In the genomic region with DNA sequence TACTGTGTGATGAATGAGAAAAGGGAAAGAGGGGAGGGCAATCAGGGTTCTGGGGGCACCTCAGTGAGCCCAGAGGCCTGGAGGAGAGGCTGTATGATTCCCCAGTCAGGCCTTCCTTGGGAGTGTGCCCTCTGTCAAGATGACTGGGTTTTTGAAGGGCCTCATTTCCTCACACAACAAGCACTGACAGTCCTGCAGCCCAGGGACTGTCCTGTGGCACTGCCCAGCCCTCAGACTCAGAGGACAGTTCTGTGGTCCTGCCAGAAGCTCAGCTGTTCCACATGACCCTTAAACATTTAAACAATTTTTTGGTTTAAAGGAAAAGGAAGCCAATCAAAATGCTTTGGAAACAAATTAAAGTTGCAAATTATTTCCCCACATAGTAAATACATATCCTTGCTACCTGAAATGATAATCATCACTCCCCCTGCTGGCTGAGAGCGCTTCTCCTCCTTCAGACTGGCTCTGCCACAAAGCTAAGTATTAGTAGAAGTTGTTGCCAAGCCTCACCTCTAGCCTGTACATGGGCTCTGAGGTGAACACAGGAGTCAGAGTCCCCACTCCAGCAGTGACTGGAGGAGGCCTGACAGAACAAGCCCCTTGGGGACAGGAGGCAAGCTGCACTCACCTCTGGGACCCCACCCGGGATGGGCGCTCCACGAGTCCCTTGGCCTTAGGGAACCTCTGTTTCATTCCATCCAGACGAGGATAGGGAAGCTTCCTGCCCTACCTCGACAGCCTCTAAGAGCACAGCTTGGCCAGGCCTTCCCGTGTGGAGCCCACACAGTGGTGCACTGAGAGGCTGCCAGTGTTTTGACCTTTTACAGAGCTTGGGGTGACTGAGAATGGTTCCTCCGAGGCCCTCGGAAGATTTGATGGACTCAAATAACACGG, we compare ENCODE assay signal across 8 cellular contexts.
DNase-seq lines count a peak whose midpoint lies in the region; ATAC-seq and TF ChIP-seq lines count a peak whose summit lies in the region.

No MANE protein-coding gene starts in this region.

- no peak overlapping the region for H3K27ac Mint-ChIP-seq in activated naive CD8-positive, alpha-beta T cell treated with anti-CD3 and anti-CD28 coated beads, Interleukin-2, amount 10 ng/mL, durations not matched to agents 7 days and 5 days
- H3K27ac Mint-ChIP-seq in activated naive CD8-positive, alpha-beta T cell treated with anti-CD3 and anti-CD28 coated beads for 36 hours: no peak overlapping the region

- POLR2A ChIA-PET in activated naive CD8-positive, alpha-beta T cell treated with anti-CD3 and anti-CD28 coated beads, Interleukin-2, amount 10 ng/mL, durations not matched to agents 7 days and 5 days (lab: Charles Lee): interaction anchor here (0.7 kb wide), 1 partner anchor 192 kb away, joined by 3 read pairs; no protein-coding TSS in a partner anchor

- intact Hi-C loops in left ventricle myocardium inferior (cut with micrococcal nuclease): no loop called here

- peaks cover 28% of the 10 kb centered on the region for H3K36me3 Mint-ChIP-seq in activated naive CD8-positive, alpha-beta T cell treated with anti-CD3 and anti-CD28 coated beads, Interleukin-2, amount 10 ng/mL, durations not matched to agents 7 days and 5 days
- H3K36me3 Mint-ChIP-seq in activated naive CD8-positive, alpha-beta T cell treated with anti-CD3 and anti-CD28 coated beads for 36 hours: peaks cover 35% of the 10 kb centered on the region

- TF ChIP-seq CTCF in left ventricle myocardium inferior (IDR thresholded peaks at IDR 0.05; ENCODE audit: borderline replicate concordance): peak; percentile 78

- H3K36me3 ChIP-seq in left ventricle myocardium inferior: peaks cover 34% of the 10 kb centered on the region

- no peaks in the 10 kb centered on the region for H3K27me3 Mint-ChIP-seq in activated naive CD8-positive, alpha-beta T cell treated with anti-CD3 and anti-CD28 coated beads, Interleukin-2, amount 10 ng/mL, durations not matched to agents 7 days and 5 days
- H3K27me3 Mint-ChIP-seq in activated naive CD8-positive, alpha-beta T cell treated with anti-CD3 and anti-CD28 coated beads for 36 hours: no peaks in the 10 kb centered on the region

- H3K9me3 Mint-ChIP-seq in activated naive CD8-positive, alpha-beta T cell treated with anti-CD3 and anti-CD28 coated beads, Interleukin-2, amount 10 ng/mL, durations not matched to agents 7 days and 5 days: peaks cover 10% of the 10 kb centered on the region
- H3K9me3 Mint-ChIP-seq in activated naive CD8-positive, alpha-beta T cell treated with anti-CD3 and anti-CD28 coated beads for 36 hours: peaks cover 15% of the 10 kb centered on the region

- DNase-seq in activated naive CD8-positive, alpha-beta T cell treated with anti-CD3 and anti-CD28 coated beads, Interleukin-2, amount 10 ng/mL, durations not matched to agents 7 days and 5 days: peak; percentile 30
- DNase-seq in activated naive CD8-positive, alpha-beta T cell treated with anti-CD3 and anti-CD28 coated beads for 36 hours: no peak
- DNase-seq in NCI-H226 (peak; percentile 13), left ventricle myocardium inferior (peak; percentile 58), cortex of kidney (lab: John Stamatoyannopoulos, UW) (no peak)
- peak; percentile 74 for DNase-seq in activated effector memory CD4-positive, alpha-beta T cell treated with anti-CD3 and anti-CD28 coated beads, Interleukin-2, amount 50 U/mL, for 16 hours
- peak; percentile 26 to 27 for DNase-seq in stimulated activated CD4-positive, alpha-beta T cell treated with anti-CD3 and anti-CD28 coated beads, Interleukin-1b, Interleukin-23, amount 100 ng/mL, for 4 hours (ENCODE audit: low read depth in 2 of 2)

- ATAC-seq in activated naive CD8-positive, alpha-beta T cell treated with anti-CD3 and anti-CD28 coated beads, Interleukin-2, amount 10 ng/mL, durations not matched to agents 7 days and 5 days (ENCODE audit: low read depth): peak; percentile 68
- ATAC-seq in GM18511 (IDR thresholded peaks at IDR 0.05; ENCODE audit: unreplicated experiment): no peak

- no peak overlapping the region for H3K4me3 Mint-ChIP-seq in activated naive CD8-positive, alpha-beta T cell treated with anti-CD3 and anti-CD28 coated beads, Interleukin-2, amount 10 ng/mL, durations not matched to agents 7 days and 5 days
- no peak overlapping the region for H3K4me3 Mint-ChIP-seq in activated naive CD8-positive, alpha-beta T cell treated with anti-CD3 and anti-CD28 coated beads for 36 hours

- H3K4me1 ChIP-seq in left ventricle myocardium inferior: peaks cover 7% of the 10 kb centered on the region

- H3K27ac ChIP-seq in left ventricle myocardium inferior (replicated peaks): no peak overlapping the region

- peaks cover 29% of the 10 kb centered on the region for H3K9me3 ChIP-seq in left ventricle myocardium inferior (replicated peaks)

- H3K27me3 ChIP-seq in left ventricle myocardium inferior (ENCODE audit: low read depth): no peaks in the 10 kb centered on the region

- peaks cover 11% of the 10 kb centered on the region for H3K4me1 Mint-ChIP-seq in activated naive CD8-positive, alpha-beta T cell treated with anti-CD3 and anti-CD28 coated beads, Interleukin-2, amount 10 ng/mL, durations not matched to agents 7 days and 5 days
- no peaks in the 10 kb centered on the region for H3K4me1 Mint-ChIP-seq in activated naive CD8-positive, alpha-beta T cell treated with anti-CD3 and anti-CD28 coated beads for 36 hours

- no peak overlapping the region for H3K4me3 ChIP-seq in left ventricle myocardium inferior

Comparison
In these comparisons a context has a peak if more than half of its experiments do, and no peak if none do; other contexts are left out.
1. DNase-seq: peak in activated naive CD8-positive, alpha-beta T cell treated with anti-CD3 and anti-CD28 coated beads, Interleukin-2, amount 10 ng/mL, durations not matched to agents 7 days and 5 days (single experiment), NCI-H226 (single experiment), activated effector memory CD4-positive, alpha-beta T cell treated with anti-CD3 and anti-CD28 coated beads, Interleukin-2, amount 50 U/mL, for 16 hours (single experiment), left ventricle myocardium inferior (single experiment) and stimulated activated CD4-positive, alpha-beta T cell treated with anti-CD3 and anti-CD28 coated beads, Interleukin-1b, Interleukin-23, amount 100 ng/mL, for 4 hours (2 of 2); none in activated naive CD8-positive, alpha-beta T cell treated with anti-CD3 and anti-CD28 coated beads for 36 hours (single experiment) and cortex of kidney (single experiment).